8 cellular contexts compared by ENCODE assay signal in the genomic region with DNA sequence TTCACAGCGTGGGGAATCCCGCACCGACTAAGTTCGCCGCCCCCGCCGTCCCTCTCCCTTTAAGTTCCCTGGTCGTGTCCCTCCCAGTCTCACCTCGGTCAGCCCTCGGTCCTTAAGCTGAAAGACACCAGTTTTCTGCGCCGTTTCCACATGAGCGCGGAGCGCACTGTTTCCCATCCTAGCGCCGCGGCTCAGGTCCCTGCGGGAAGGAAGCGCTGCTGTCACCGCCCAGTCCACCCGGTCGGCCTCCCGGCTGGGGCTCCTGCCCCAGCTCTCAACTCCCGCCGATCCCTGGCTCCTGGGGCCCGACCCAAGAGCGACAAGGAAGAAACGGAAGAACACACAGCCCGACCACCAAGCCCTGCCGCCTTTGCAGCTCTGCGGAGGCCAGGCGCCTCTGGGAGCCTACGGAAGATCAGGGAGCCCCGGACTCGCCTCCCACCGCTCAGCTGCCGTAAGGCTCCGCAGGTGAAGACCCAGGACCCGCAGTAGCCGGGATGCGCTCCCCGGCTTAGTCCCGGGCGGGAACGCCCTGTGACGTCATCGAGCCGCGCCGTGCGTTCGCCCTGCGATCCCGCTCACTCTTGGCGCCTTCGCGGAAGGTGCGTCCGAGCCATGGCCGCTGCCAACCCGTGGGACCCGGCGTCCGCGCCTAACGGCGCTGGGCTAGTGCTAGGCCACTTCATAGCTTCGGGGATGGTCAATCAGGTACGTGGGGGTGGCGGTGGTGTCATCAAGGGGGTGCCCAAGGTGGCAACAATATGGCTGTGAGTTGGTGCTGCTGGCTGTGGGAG. TPM values are rescaled to one million over a fixed set of nuclear protein-coding genes. Genes with fewer than 3 reads are reported as not detected.
DNase-seq lines count a peak whose midpoint lies in the region; ATAC-seq and TF ChIP-seq lines count a peak whose summit lies in the region.

A gene (plus strand): TSS at position 581 of the 794 bp plus-strand sequence. CDS start 35 bp downstream, at position 616.
A gene (minus strand): TSS at position 536 of the 794 bp plus-strand sequence. CDS start 359 bp downstream, at position 177.

- H3K36me3 ChIP-seq in A673 (ENCODE audit: insufficient read depth, low read length, poor library complexity, severe bottlenecking), result peaks cover 22% of the 10 kb centered on the region

- intact Hi-C loops in A673 (cut with micrococcal nuclease; ENCODE audit: unreplicated experiment), result loop anchor here (5.0 kb wide), 1 partner anchor 104 kb away; no protein-coding TSS in a partner anchor

- H3K27ac Mint-ChIP-seq in central memory CD8-positive, alpha-beta T cell (ENCODE audit: low read depth), result peak within 1 kb of the TSS; percentile 97

- peak within 1 kb of the TSS; percentile 90 for H3K27ac ChIP-seq in A673 (ENCODE audit: low read depth, low read length, poor library complexity, severe bottlenecking)

- H3K9me3 Mint-ChIP-seq in central memory CD8-positive, alpha-beta T cell, result no peaks in the 10 kb centered on the region

- H3K4me3 ChIP-seq in A673 (ENCODE audit: low read depth, low read length, poor library complexity, severe bottlenecking), result peak within 1 kb of the TSS; percentile 95

- no peaks in the 10 kb centered on the region for H3K9me3 ChIP-seq in A673 (ENCODE audit: low read depth, low read length, poor library complexity, severe bottlenecking)

- TF ChIP-seq CTCF in A673 (conservative IDR thresholded peaks at IDR 0.05; ENCODE audit: low read depth, low read length), result no peak

- DNase-seq in A673 (ENCODE audit: low spot score) (peak; percentile 90), NCI-H2227 treated with DMSO at 0.1 percent for 48 hours (lab: John Stamatoyannopoulos, UW) (peak; percentile 71), islet precursor cell (peak; percentile 94)
- peak; percentile 79 for DNase-seq in activated CD4-positive, CD25-positive, alpha-beta regulatory T cell treated with anti-CD3 and anti-CD28 coated beads, Interleukin-2, amount 50 U/mL, for 16 hours (ENCODE audit: low read depth, low spot score)
- DNase-seq in central memory CD8-positive, alpha-beta T cell (ENCODE audit: low spot score in 2 of 2), result peak; percentile 76 to 79
- peak; percentile 89 for DNase-seq in stimulated activated CD4-positive, alpha-beta T cell treated with anti-CD3 and anti-CD28 coated beads, Interleukin-12 subunit alpha, Interleukin-12 subunit beta, amount 100 ng/mL, for 4 hours

- peaks cover 42% of the 10 kb centered on the region for H3K4me1 Mint-ChIP-seq in central memory CD8-positive, alpha-beta T cell

- POLR2A ChIA-PET in A673 (lab: Charles Lee; ENCODE audit: low non-redundant PET), result no interaction called here

- peaks cover 27% of the 10 kb centered on the region for H3K36me3 Mint-ChIP-seq in central memory CD8-positive, alpha-beta T cell (ENCODE audit: insufficient read depth)

- H3K27me3 ChIP-seq in A673 (replicated peaks; ENCODE audit: insufficient read depth, low read depth, low read length, poor library complexity), result no peaks in the 10 kb centered on the region

- CTCF ChIA-PET in A673 (lab: Charles Lee), result interaction anchor here (0.6 to 0.7 kb wide), 2 partner anchors 38 to 101 kb away, joined by 3 to 4 read pairs; no protein-coding TSS in a partner anchor

- peak within 1 kb of the TSS; percentile 90 for H3K4me3 Mint-ChIP-seq in central memory CD8-positive, alpha-beta T cell

- peaks cover 7% of the 10 kb centered on the region for H3K4me1 ChIP-seq in A673 (ENCODE audit: insufficient read depth, low read length, poor library complexity, severe bottlenecking)

- BruUV-seq in A673 (replicated peaks; lab: Mats Ljungman, UMichigan), result TSS peak; percentile 54

- ATAC-seq in GM18867 (IDR thresholded peaks at IDR 0.05; ENCODE audit: unreplicated experiment) (peak; percentile 83), HG03097 (IDR thresholded peaks at IDR 0.05; ENCODE audit: low FRiP score, unreplicated experiment) (peak; percentile 76)
- ATAC-seq in central memory CD8-positive, alpha-beta T cell (replicated peaks; ENCODE audit: extremely low read depth, poor library complexity, severe bottlenecking), result peak; percentile 80

- H3K27me3 Mint-ChIP-seq in central memory CD8-positive, alpha-beta T cell, result no peaks in the 10 kb centered on the region

RNA-seq across cellular contexts. Expression of the first gene that starts in this region (rescaled TPM):
- total RNA-seq in A673 (2021), result 39.5 and 44.1 TPM in 2 replicates

RNA-seq across cellular contexts. Expression of the second gene that starts in this region (rescaled TPM):
- 28.7 and 32.7 TPM in 2 replicates for total RNA-seq in A673 (2021)

Comparison
In these comparisons a context has a peak if more than half of its experiments do, and no peak if none do; other contexts are left out.
1. Peak in every context shown above with its lines: DNase-seq, ATAC-seq, H3K4me3 ChIP-seq and H3K27ac ChIP-seq.